ENCODE assay signal across 8 cellular contexts in the genomic region with DNA sequence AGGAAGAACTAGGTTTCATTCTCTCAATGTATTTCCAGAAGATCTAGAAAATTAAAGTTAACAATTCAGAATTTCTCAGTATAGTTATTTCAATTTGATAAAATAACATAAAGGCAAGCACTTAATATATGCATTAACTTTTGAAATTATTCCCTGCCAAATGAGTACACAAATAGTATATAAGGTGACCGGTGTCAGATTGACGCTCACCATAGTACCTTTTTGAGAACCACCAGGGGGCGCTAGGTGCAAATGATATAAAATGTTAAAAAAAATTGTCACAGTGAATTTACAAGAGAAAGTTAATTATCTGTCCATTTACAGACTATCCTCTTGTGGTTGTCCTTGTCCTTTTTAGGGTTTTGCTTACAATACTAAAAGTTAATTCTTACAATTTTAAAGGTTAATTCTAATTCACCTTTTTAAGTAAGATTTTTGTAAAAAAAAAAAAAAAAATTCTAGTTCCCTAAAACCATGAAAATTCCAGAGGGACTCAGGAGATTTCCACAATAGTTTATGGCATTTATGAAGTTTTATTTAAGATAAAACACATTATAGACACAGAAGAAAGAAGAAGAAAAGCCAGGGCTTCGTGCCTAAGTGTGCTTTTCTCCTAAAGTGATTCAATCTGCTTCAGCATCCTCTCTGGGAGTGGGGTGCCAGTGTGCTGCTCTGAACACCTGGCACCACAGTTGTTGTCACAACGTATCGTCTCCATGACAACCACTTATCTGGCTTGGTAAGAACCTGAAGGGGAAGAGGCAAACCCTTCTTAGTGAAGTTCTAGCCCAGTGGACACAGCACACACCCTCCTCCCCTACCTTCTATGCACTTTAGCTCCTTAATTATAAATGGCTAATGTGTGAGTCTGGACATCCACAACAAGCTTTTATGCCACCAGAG. TPM values are rescaled to one million over a fixed set of nuclear protein-coding genes. Genes with fewer than 3 reads are reported as not detected.
DNase-seq lines count a peak whose midpoint lies in the region; ATAC-seq and TF ChIP-seq lines count a peak whose summit lies in the region.

No MANE protein-coding gene starts in this region.

- intact Hi-C loops in body of pancreas (cut with DNase I) = loop anchor here (5.0 kb wide), 1 partner anchor 275 kb away; no protein-coding TSS in a partner anchor

- H3K27me3 ChIP-seq in SK-N-SH (ENCODE audit: insufficient read depth) = peaks cover 26% of the 10 kb centered on the region
- H3K27me3 ChIP-seq in body of pancreas = no peaks in the 10 kb centered on the region

- no peaks in the 10 kb centered on the region for H4K20me1 ChIP-seq in SK-N-SH (ENCODE audit: insufficient read depth)

- H2AFZ ChIP-seq in SK-N-SH (ENCODE audit: low read depth) = no peak overlapping the region

- H3K4me2 ChIP-seq in SK-N-SH = 0 out of 2 replicates have a peak overlapping the region, but pooled peaks have one; percentile 79

- DNase-seq in AG09319 (ENCODE audit: extremely low read depth, low read depth) (peak; percentile 19), NAMALWA (ENCODE audit: low spot score) (peak; percentile 85), SK-N-SH (peak; percentile 53), body of pancreas (peak; percentile 63 to 72 (median 68)), iris pigment epithelial cell (ENCODE audit: low read depth) (peak; percentile 55)
- peak; percentile 32 for DNase-seq in stimulated activated CD4-positive, alpha-beta T cell treated with anti-CD3 and anti-CD28 coated beads, Interleukin-4, amount 100 ng/mL, for 1 hour

- TF ChIP-seq RAD21 in SK-N-SH (IDR thresholded peaks at IDR 0.05; ENCODE audit: low read length) = peak; percentile 85

- CTCF ChIA-PET in SK-N-SH (lab: Yijun Ruan, JAX) = interaction anchor here (0.7 to 4.1 kb wide), 18 partner anchors 10 to 291 kb away, joined by 3 to 69 read pairs (median 3); a partner anchor contains a TSS

- no peaks in the 10 kb centered on the region for H3F3A ChIP-seq in SK-N-SH (replicated peaks; ENCODE audit: insufficient read depth)

- TF ChIP-seq CTCF in AG09319 (IDR thresholded peaks at IDR 0.05; ENCODE audit: low read depth, low read length) (peak; percentile 63), SK-N-SH (IDR thresholded peaks at IDR 0.05) (peak; percentile 84), body of pancreas (IDR thresholded peaks at IDR 0.05) (peak; percentile 48 to 82 (median 74))

- POLR2A ChIA-PET in SK-N-SH (lab: Yijun Ruan, JAX) = no interaction called here

- H3K9ac ChIP-seq in SK-N-SH = no peak overlapping the region

- ATAC-seq in GM18907 (IDR thresholded peaks at IDR 0.05; ENCODE audit: unreplicated experiment) = peak; percentile 69
- ATAC-seq in body of pancreas = no peak
- no peak for ATAC-seq in GM18861 (IDR thresholded peaks at IDR 0.05; ENCODE audit: unreplicated experiment)

- H3K4me1 ChIP-seq in SK-N-SH (ENCODE audit: control insufficient read depth in 1 of 2, insufficient read depth in 2 of 2, low read depth in 1 of 2, low read length in 1 of 2) (peaks cover 0 to 3% of the 10 kb centered on the region in 2 experiments; a peak in 1 of 4 replicates), body of pancreas (peaks cover 24% of the 10 kb centered on the region)

- no peaks in the 10 kb centered on the region for H3K36me3 ChIP-seq in SK-N-SH (replicated peaks in 1 of 2; ENCODE audit: control insufficient read depth in 1 of 2, insufficient read depth in 2 of 2, low read length in 1 of 2)
- H3K36me3 ChIP-seq in body of pancreas (replicated peaks in 1 of 2; ENCODE audit: insufficient read depth in 1 of 2, low read depth in 2 of 2) = no peaks in the 10 kb centered on the region

- H3K79me2 ChIP-seq in SK-N-SH (ENCODE audit: insufficient read depth) = no peaks in the 10 kb centered on the region

- H3K4me3 ChIP-seq in SK-N-SH (ENCODE audit: low read depth in 2 of 2, low read length in 1 of 2) (peak overlapping the region in 1 of 2 experiments; percentile 28; a peak in 1 of 4 replicates), body of pancreas (no peak overlapping the region)

- TF ChIP-seq EP300 in SK-N-SH (IDR thresholded peaks at IDR 0.05; ENCODE audit: borderline replicate concordance in 1 of 2, low read depth in 1 of 2, low read length in 1 of 2) = no peak

- H3K27ac ChIP-seq in SK-N-SH (ENCODE audit: low read depth in 2 of 2, low read length in 1 of 2) = no peak overlapping the region
- no peak overlapping the region for H3K27ac ChIP-seq in body of pancreas

- TF ChIP-seq POLR2A in body of pancreas (IDR thresholded peaks at IDR 0.05) = no peak

- WGBS in SK-N-SH (ENCODE audit: low lambda C conversion rate) = 1% methylated on average over 6 of the region's 6 CpGs
- WGBS in body of pancreas, 2 donors = 5 to 9% methylated on average over 6 of the region's 6 CpGs

- no peaks in the 10 kb centered on the region for H3K9me3 ChIP-seq in SK-N-SH
- no peaks in the 10 kb centered on the region for H3K9me3 ChIP-seq in body of pancreas

- H3K9me2 ChIP-seq in SK-N-SH = no peaks in the 10 kb centered on the region

TF ChIP-seq in SK-N-SH, 30 proteins besides CTCF, POLR2A, EP300 and RAD21:
- TF ChIP-seq, protein P1, sequence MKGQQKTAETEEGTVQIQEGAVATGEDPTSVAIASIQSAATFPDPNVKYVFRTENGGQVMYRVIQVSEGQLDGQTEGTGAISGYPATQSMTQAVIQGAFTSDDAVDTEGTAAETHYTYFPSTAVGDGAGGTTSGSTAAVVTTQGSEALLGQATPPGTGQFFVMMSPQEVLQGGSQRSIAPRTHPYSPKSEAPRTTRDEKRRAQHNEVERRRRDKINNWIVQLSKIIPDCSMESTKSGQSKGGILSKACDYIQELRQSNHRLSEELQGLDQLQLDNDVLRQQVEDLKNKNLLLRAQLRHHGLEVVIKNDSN (IDR thresholded peaks at IDR 0.05; ENCODE audit: borderline replicate concordance, low read depth) = no peak
- TF ChIP-seq SMC3 (IDR thresholded peaks at IDR 0.05; ENCODE audit: low read depth, low read length) (peak; percentile 82), SIN3A (IDR thresholded peaks at IDR 0.05; ENCODE audit: borderline replicate concordance, low read depth, low read length) (no peak), RXRA (IDR thresholded peaks at IDR 0.05; ENCODE audit: borderline replicate concordance, low read depth) (no peak), NRF1 (IDR thresholded peaks at IDR 0.05; ENCODE audit: low read depth, low read length) (no peak), NFIC (IDR thresholded peaks at IDR 0.05; ENCODE audit: borderline replicate concordance) (no peak), EZH2phosphoT487 (IDR thresholded peaks at IDR 0.05; ENCODE audit: borderline replicate concordance, low read depth) (no peak)

RNA-seq across cellular contexts. Expression of a gene that starts 1.7 kb away (rescaled TPM):
- not detected in 2 replicates for polyA plus RNA-seq in SK-N-SH (2012; rRNA removed)
- polyA plus RNA-seq in SK-N-SH (2012; cell fraction: cytosol; rRNA removed) = not detected in 2 replicates
- not detected in 2 replicates for polyA plus RNA-seq in SK-N-SH (2012; cell fraction: nucleus; rRNA removed)
- total RNA-seq in body of pancreas = 1 to 10 TPM; 1.8 to 5.6 TPM

Comparison
In these comparisons a context has a peak if more than half of its experiments do, and no peak if none do; other contexts are left out.
1. DNase-seq: peak in every context shown above with its lines; median percentile 85 in NAMALWA; 68 in body of pancreas; 55 in iris pigment epithelial cell; 53 in SK-N-SH; 32 in stimulated activated CD4-positive, alpha-beta T cell treated with anti-CD3 and anti-CD28 coated beads, Interleukin-4, amount 100 ng/mL, for 1 hour; 19 in AG09319.